In the genomic region with DNA sequence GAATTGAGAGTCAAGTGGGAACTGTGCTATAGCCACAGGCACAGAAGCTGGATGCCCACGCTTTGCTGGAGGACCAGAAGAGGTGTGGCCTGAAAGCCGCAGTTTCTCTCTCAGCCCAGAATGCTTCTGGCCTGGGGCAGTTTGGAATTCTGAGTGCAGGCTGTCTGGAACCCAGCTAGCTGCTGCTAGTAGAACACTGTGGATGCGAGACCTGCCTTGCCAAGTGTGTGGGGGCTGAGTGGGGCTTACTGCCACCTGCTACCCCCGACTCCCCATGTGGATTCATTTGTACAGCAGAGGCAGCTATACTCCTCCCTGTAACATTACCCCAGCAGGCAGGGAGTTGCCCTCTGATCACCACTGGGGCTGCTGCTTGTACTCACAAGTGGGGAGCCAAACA, we compare ENCODE assay signal across 21 cellular contexts. TPM values are rescaled to one million over a fixed set of nuclear protein-coding genes. Genes with fewer than 3 reads are reported as not detected.
"Had no signal": no experiment of that assay in that cellular context is flagged by ENCODE, and none has a peak within 500 bp of the region (broad histone marks: within the 10 kb centered on the region; RNA-seq: fewer than 3 reads in every experiment).

No MANE protein-coding gene starts in this region.

- H3K27ac ChIP-seq: brain microvascular endothelial cell, foreskin keratinocyte, left lung, neutrophil, ovary, psoas muscle, thyroid gland, WERI-Rb-1 had no signal

- H3K4me1 ChIP-seq: left lung, thyroid gland had no signal

- H3K27me3 ChIP-seq: brain microvascular endothelial cell, foreskin keratinocyte, left lung, neutrophil, ovary, right atrium auricular region, thyroid gland had no signal

- DNase-seq: activated gamma-delta T cell treated with Interleukin-2 at 50 U/mL for 16 hours; activated T-cell treated with anti-CD3 and anti-CD28 coated beads, Interleukin-2, amount 50 U/mL, for 1 hour; anterior cingulate cortex; brain microvascular endothelial cell; central memory CD4-positive, alpha-beta T cell; dermis blood vessel endothelial cell; effector CD8-positive, alpha-beta T cell; erythroblast; foreskin keratinocyte; kidney glomerular epithelial cell; naive thymus-derived CD8-positive, alpha-beta T cell; psoas muscle; stimulated activated CD4-positive, alpha-beta T cell treated with anti-CD3 and anti-CD28 coated beads, Interleukin-12 subunit alpha, Interleukin-12 subunit beta, amount 100 ng/mL, for 4 hours; stimulated activated CD4-positive, alpha-beta T cell treated with anti-CD3 and anti-CD28 coated beads, Interleukin-4, amount 100 ng/mL, for 4 hours; substantia nigra; WERI-Rb-1 had no signal

- H3K36me3 ChIP-seq: neutrophil, ovary, WERI-Rb-1 had no signal

- H3K9me3 ChIP-seq: left lung, neutrophil, ovary, psoas muscle, right atrium auricular region, thyroid gland had no signal

- H3K4me3 ChIP-seq: left lung, ovary, psoas muscle, right atrium auricular region, thyroid gland had no signal

RNA-seq across cellular contexts. Expression of a gene that starts 12.2 kb away (rescaled TPM):
- total RNA-seq: naive thymus-derived CD8-positive, alpha-beta T cell had no signal
